In genomic region chr9:11417782-11418181, GRCh38 we compare ENCODE assay signal across 22 cellular contexts.
"Had no signal": no experiment of that assay in that cellular context is flagged by ENCODE, and none has a peak within 500 bp of the region (broad histone marks: within the 10 kb centered on the region; RNA-seq: fewer than 3 reads in every experiment).

No MANE protein-coding gene starts in this region.

- H3K9me3 ChIP-seq: neutrophil, ovary, prostate gland, right atrium auricular region had no signal

- H3K4me3 ChIP-seq: hepatocyte, ovary, prostate gland, right atrium auricular region had no signal

- H3K4me1 ChIP-seq: prostate gland, right atrium auricular region had no signal

- ATAC-seq: activated CD8-positive, alpha-beta memory T cell treated with anti-CD3 and anti-CD28 coated beads, Interleukin-2, amount 10 ng/mL, durations not matched to agents 7 days and 5 days; activated CD8-positive, alpha-beta T cell treated with anti-CD3 and anti-CD28 coated beads for 36 hours; left ventricle myocardium superior; stimulated activated naive CD8-positive, alpha-beta T cell treated with anti-CD3 and anti-CD28 coated beads, Interleukin-15, Interleukin-2, amounts not matched to agents 100 U/mL and 50 U/mL, for 24 hours had no signal

- DNase-seq: activated CD4-positive, alpha-beta T cell treated with anti-CD3 and anti-CD28 coated beads, Interleukin-2, amount 10 ng/mL, durations not matched to agents 7 days and 5 days; activated CD4-positive, CD25-positive, alpha-beta regulatory T cell treated with anti-CD3 and anti-CD28 coated beads, Interleukin-2, amount 50 U/mL, for 72 hours; activated CD8-positive, alpha-beta memory T cell treated with anti-CD3 and anti-CD28 coated beads, Interleukin-2, amount 10 ng/mL, durations not matched to agents 7 days and 5 days; activated CD8-positive, alpha-beta T cell treated with anti-CD3 and anti-CD28 coated beads for 36 hours; activated effector memory CD4-positive, alpha-beta T cell treated with anti-CD3 and anti-CD28 coated beads, Interleukin-2, amount 50 U/mL, for 16 hours; activated T-cell treated with anti-CD3 and anti-CD28 coated beads for 4 hours; aorta; central memory CD4-positive, alpha-beta T cell; dermis blood vessel endothelial cell; effector CD8-positive, alpha-beta T cell; foreskin melanocyte; glutamatergic neuron; kidney glomerular epithelial cell; left ventricle myocardium superior; ovary; stimulated activated CD4-positive, alpha-beta T cell treated with anti-CD3 and anti-CD28 coated beads, Interleukin-4, amount 100 ng/mL, for 24 hours; stimulated activated naive CD8-positive, alpha-beta T cell treated with anti-CD3 and anti-CD28 coated beads, Interleukin-15, Interleukin-2, amounts not matched to agents 100 U/mL and 50 U/mL, for 24 hours had no signal

- H3K36me3 ChIP-seq: neutrophil, ovary, prostate gland, right atrium auricular region had no signal

- H3K27me3 ChIP-seq: hepatocyte, neutrophil, ovary, right atrium auricular region had no signal

- H3K27ac ChIP-seq: hepatocyte, neutrophil, ovary, prostate gland, right atrium auricular region, VCaP had no signal
